Comparison of ENCODE assay signal across 15 cellular contexts in genomic region chr3:121690777-121691405, GRCh38. TPM values are rescaled to one million over a fixed set of nuclear protein-coding genes. Genes with fewer than 3 reads are reported as not detected.
DNase-seq lines count a peak whose midpoint lies in the region; ATAC-seq and TF ChIP-seq lines count a peak whose summit lies in the region.
"Had no signal": no experiment of that assay in that cellular context is flagged by ENCODE, and none has a peak within 500 bp of the region (broad histone marks: within the 10 kb centered on the region; RNA-seq: fewer than 3 reads in every experiment).

No MANE protein-coding gene starts in this region.

- H3K27me3 ChIP-seq in left lung: no peaks in the 10 kb centered on the region
- H3K27me3 ChIP-seq: uterus had no signal

- H3K9me3 Mint-ChIP-seq in stimulated activated naive CD8-positive, alpha-beta T cell treated with anti-CD3 and anti-CD28 coated beads, Interleukin-15, amount 100 ng/mL, for 72 hours: no peaks in the 10 kb centered on the region
- no peaks in the 10 kb centered on the region for H3K9me3 Mint-ChIP-seq in T-helper 1 cell treated with Interleukin-12 subunit alpha and Interleukin-12 subunit beta and Interleukin-4 antibody, amounts not matched to agents 30 μg/mL and 1 μg/mL, for 36 hours

- H3K36me3 Mint-ChIP-seq in T-helper 1 cell treated with Interleukin-12 subunit alpha and Interleukin-12 subunit beta and Interleukin-4 antibody, amounts not matched to agents 30 μg/mL and 1 μg/mL, for 36 hours (ENCODE audit: low read depth): peaks cover 40% of the 10 kb centered on the region

- no peak for TF ChIP-seq CTCF in left lung (IDR thresholded peaks at IDR 0.05)

- H3K4me1 Mint-ChIP-seq in stimulated activated naive CD8-positive, alpha-beta T cell treated with anti-CD3 and anti-CD28 coated beads, Interleukin-15, amount 100 ng/mL, for 72 hours: peaks cover 18% of the 10 kb centered on the region
- H3K4me1 Mint-ChIP-seq in T-helper 1 cell treated with Interleukin-12 subunit alpha and Interleukin-12 subunit beta and Interleukin-4 antibody, amounts not matched to agents 30 μg/mL and 1 μg/mL, for 36 hours (ENCODE audit: low read depth): peaks cover 17% of the 10 kb centered on the region

- no peaks in the 10 kb centered on the region for H3K9me3 ChIP-seq in left lung
- H3K9me3 ChIP-seq: lower lobe of right lung, uterus had no signal

- H3K4me3 ChIP-seq in left lung: no peak overlapping the region
- H3K4me3 ChIP-seq: K562, lower lobe of right lung, SK-N-MC, uterus had no signal

- H3K27ac Mint-ChIP-seq in stimulated activated naive CD8-positive, alpha-beta T cell treated with anti-CD3 and anti-CD28 coated beads, Interleukin-15, amount 100 ng/mL, for 72 hours: peak overlapping the region in 1 of 2 donors; percentile 49
- peak overlapping the region; percentile 83 for H3K27ac Mint-ChIP-seq in T-helper 1 cell treated with Interleukin-12 subunit alpha and Interleukin-12 subunit beta and Interleukin-4 antibody, amounts not matched to agents 30 μg/mL and 1 μg/mL, for 36 hours

- H3K4me1 ChIP-seq in left lung: no peaks in the 10 kb centered on the region
- H3K4me1 ChIP-seq: lower lobe of right lung, uterus had no signal

- intact Hi-C loops in left lung (cut with DNase I): no loop called here

- no peaks in the 10 kb centered on the region for H3K27me3 Mint-ChIP-seq in stimulated activated naive CD8-positive, alpha-beta T cell treated with anti-CD3 and anti-CD28 coated beads, Interleukin-15, amount 100 ng/mL, for 72 hours
- H3K27me3 Mint-ChIP-seq in T-helper 1 cell treated with Interleukin-12 subunit alpha and Interleukin-12 subunit beta and Interleukin-4 antibody, amounts not matched to agents 30 μg/mL and 1 μg/mL, for 36 hours (ENCODE audit: low read depth): no peaks in the 10 kb centered on the region

- ATAC-seq in stimulated activated naive CD8-positive, alpha-beta T cell treated with anti-CD3 and anti-CD28 coated beads, Interleukin-15, amount 100 ng/mL, for 72 hours: peak; percentile 76
- no peak for ATAC-seq in stimulated activated naive CD8-positive, alpha-beta T cell treated with anti-CD3 and anti-CD28 coated beads, Interleukin-15, Interleukin-2, amounts not matched to agents 100 U/mL and 50 U/mL, for 24 hours
- ATAC-seq in HG02623 (IDR thresholded peaks at IDR 0.05; ENCODE audit: unreplicated experiment) (peak; percentile 61), left lung (no peak)
- ATAC-seq: K562, lower lobe of right lung had no signal

- peaks cover under 1 to 61% of the 10 kb centered on the region in 2 donors for H3K36me3 ChIP-seq in left lung
- H3K36me3 ChIP-seq: uterus had no signal

- DNase-seq in stimulated activated naive CD8-positive, alpha-beta T cell treated with anti-CD3 and anti-CD28 coated beads, Interleukin-15, amount 100 ng/mL, for 72 hours: no peak
- DNase-seq in stimulated activated naive CD8-positive, alpha-beta T cell treated with anti-CD3 and anti-CD28 coated beads, Interleukin-15, Interleukin-2, amounts not matched to agents 100 U/mL and 50 U/mL, for 24 hours: no peak
- DNase-seq in LoVo (ENCODE audit: low spot score) (no peak), left lung (no peak), NCI-H774 (lab: John Stamatoyannopoulos, UW) (no peak)
- DNase-seq in stimulated activated CD8-positive, alpha-beta memory T cell treated with anti-CD3 and anti-CD28 coated beads, Interleukin-4, amount 100 ng/mL, for 48 hours: no peak
- DNase-seq: activated CD8-positive, alpha-beta memory T cell treated with anti-CD3 and anti-CD28 coated beads for 24 hours; foreskin melanocyte; lower lobe of right lung; NCI-H524 treated with DMSO at 0.1 percent for 48 hours; uterus had no signal

- H3K4me3 Mint-ChIP-seq in stimulated activated naive CD8-positive, alpha-beta T cell treated with anti-CD3 and anti-CD28 coated beads, Interleukin-15, amount 100 ng/mL, for 72 hours: peak overlapping the region in 1 of 2 donors; percentile 1
- H3K4me3 Mint-ChIP-seq in T-helper 1 cell treated with Interleukin-12 subunit alpha and Interleukin-12 subunit beta and Interleukin-4 antibody, amounts not matched to agents 30 μg/mL and 1 μg/mL, for 36 hours: peak overlapping the region; percentile 40

- no peak overlapping the region for H3K27ac ChIP-seq in left lung
- H3K27ac ChIP-seq: lower lobe of right lung, SK-N-MC, uterus had no signal

RNA-seq across cellular contexts. Expression of gene HCLS1, which starts 30.2 kb away (rescaled TPM):
- 10 to 100 TPM; 37.4 to 98.6 TPM for total RNA-seq in left lung

RNA-seq across cellular contexts. Expression of gene GOLGB1, which starts 58.6 kb away (rescaled TPM):
- 10 to 100 TPM; 45.9 to 63.3 TPM for total RNA-seq in left lung

Comparison
In these comparisons a context has a peak if more than half of its experiments do, and no peak if none do; other contexts are left out.
1. ATAC-seq: peak in stimulated activated naive CD8-positive, alpha-beta T cell treated with anti-CD3 and anti-CD28 coated beads, Interleukin-15, amount 100 ng/mL, for 72 hours (single experiment) and HG02623 (single experiment); none in stimulated activated naive CD8-positive, alpha-beta T cell treated with anti-CD3 and anti-CD28 coated beads, Interleukin-15, Interleukin-2, amounts not matched to agents 100 U/mL and 50 U/mL, for 24 hours (single experiment) and left lung (single experiment).